In genomic region chr19:48433337-48433736, GRCh38 we compare ENCODE assay signal across 1 cellular context.
TF ChIP-seq lines count a peak whose summit lies in the region.

No MANE protein-coding gene starts in this region.

TF ChIP-seq in WTC11, 78 proteins besides CTCF, POLR2A, EP300 and RAD21 (continued from another document):
- TF ChIP-seq IRF1 (CRISPR knock-in tag; IDR thresholded peaks at IDR 0.05) (no peak), ZBTB43 (CRISPR knock-in tag; IDR thresholded peaks at IDR 0.05) (no peak), ETV6 (CRISPR knock-in tag; IDR thresholded peaks at IDR 0.05) (no peak), ERG (CRISPR knock-in tag; IDR thresholded peaks at IDR 0.05) (no peak), ZNF317 (CRISPR knock-in tag; IDR thresholded peaks at IDR 0.05; ENCODE audit: borderline replicate concordance, low read depth) (no peak), TCF7 (CRISPR knock-in tag; IDR thresholded peaks at IDR 0.05; ENCODE audit: low read depth) (no peak), NFYB (CRISPR knock-in tag; conservative IDR thresholded peaks at IDR 0.05; ENCODE audit: low read depth) (no peak), ATF6 (CRISPR knock-in tag; IDR thresholded peaks at IDR 0.05) (no peak)
